17 cellular contexts compared by ENCODE assay signal in genomic region chr2:21658269-21658668, GRCh38.
A peak's percentile ranks its signal among the peaks of the same experiment; 100 is the strongest.
DNase-seq lines count a peak whose midpoint lies in the region; ATAC-seq and TF ChIP-seq lines count a peak whose summit lies in the region.
"Had no signal": no experiment of that assay in that cellular context is flagged by ENCODE, and none has a peak within 500 bp of the region (broad histone marks: within the 10 kb centered on the region; RNA-seq: fewer than 3 reads in every experiment).

No MANE protein-coding gene starts in this region.

- 93 to 100% methylated on average over 1 of the region's 1 CpG for WGBS in endodermal cell (ENCODE audit: insufficient coverage in 1 of 2, insufficient read length in 1 of 2), 2 experiments
- 83% methylated on average over 1 of the region's 1 CpG for WGBS in mesenchymal stem cell

- H3K4me3 ChIP-seq in HCT116 (replicated peaks in 1 of 2; ENCODE audit: low read depth in 1 of 2, low read length in 2 of 2), result no peak overlapping the region
- no peak overlapping the region for H3K4me3 ChIP-seq in endodermal cell (ENCODE audit: low read length)
- H3K4me3 ChIP-seq in mesenchymal stem cell (ENCODE audit: insufficient read depth in 1 of 2, low read depth in 1 of 2, low read length in 2 of 2), result no peak overlapping the region
- no peak overlapping the region for H3K4me3 ChIP-seq in PC-3 (ENCODE audit: low read length)
- H3K4me3 ChIP-seq: BLaER1 treated with 17β-estradiol and CSF1 and Interleukin-3, amounts not matched to agents 10 nM and 100 nM had no signal

- intact Hi-C loops in HCT116 (cut with micrococcal nuclease), result no loop called here
- intact Hi-C loops in PC-3 (cut with micrococcal nuclease), result no loop called here

- BruUV-seq in HCT116 (replicated peaks; lab: Mats Ljungman, UMichigan) (no TSS peak), PC-3 (replicated peaks; lab: Mats Ljungman, UMichigan) (no TSS peak)

- H3K27me3 ChIP-seq in HCT116 (ENCODE audit: insufficient read depth, low read length) (no peaks in the 10 kb centered on the region), endodermal cell (ENCODE audit: control insufficient read depth, insufficient read depth, low read length, poor library complexity, severe bottlenecking) (no peaks in the 10 kb centered on the region), mesenchymal stem cell (ENCODE audit: control insufficient read depth in 1 of 2, insufficient read depth in 1 of 2, low read length in 2 of 2) (no peaks in the 10 kb centered on the region), PC-3 (ENCODE audit: low read length) (no peaks in the 10 kb centered on the region)
- H3K27me3 ChIP-seq: BLaER1 treated with 17β-estradiol and CSF1 and Interleukin-3, amounts not matched to agents 10 nM and 100 nM had no signal

- RAD21 ChIA-PET in HCT116 (lab: Charles Lee; ENCODE audit: low non-redundant PET in 1 of 2, low total read pairs in 2 of 2, uncharacterized antibody in 2 of 2, unreplicated experiment in 2 of 2), result no interaction called here

- ATAC-seq in HCT116 (no peak), PC-3 (no peak)
- ATAC-seq: CD8-positive, alpha-beta T cell; HepG2 had no signal

- H3K79me2 ChIP-seq in HCT116 (ENCODE audit: insufficient read depth, low read length) (no peaks in the 10 kb centered on the region), PC-3 (ENCODE audit: low read length) (no peaks in the 10 kb centered on the region)

- H3K9ac ChIP-seq in HCT116 (ENCODE audit: low read length) (no peak overlapping the region), endodermal cell (ENCODE audit: extremely low read depth, low read length, poor library complexity, severe bottlenecking) (no peak overlapping the region), mesenchymal stem cell (ENCODE audit: low read length) (no peak overlapping the region), PC-3 (ENCODE audit: low read length) (no peak overlapping the region)
- H3K9ac ChIP-seq: BLaER1 treated with 17β-estradiol and CSF1 and Interleukin-3, amounts not matched to agents 10 nM and 100 nM had no signal

- no peaks in the 10 kb centered on the region for H3K36me3 Mint-ChIP-seq in endodermal cell (ENCODE audit: low read depth)
- no peaks in the 10 kb centered on the region for H3K36me3 Mint-ChIP-seq in immature natural killer cell
- H3K36me3 Mint-ChIP-seq: CD8-positive, alpha-beta T cell had no signal

- H3K4me2 ChIP-seq in HCT116 (ENCODE audit: low read length) (no peak overlapping the region), mesenchymal stem cell (ENCODE audit: low read length, poor library complexity, severe bottlenecking) (no peak overlapping the region), PC-3 (ENCODE audit: low read length) (no peak overlapping the region)
- H3K4me2 ChIP-seq: BLaER1 treated with 17β-estradiol and CSF1 and Interleukin-3, amounts not matched to agents 10 nM and 100 nM had no signal

- H3K9me2 ChIP-seq in HCT116 (ENCODE audit: insufficient read depth) (no peaks in the 10 kb centered on the region), PC-3 (replicated peaks; ENCODE audit: low read length) (no peaks in the 10 kb centered on the region)

- H2BK120ac ChIP-seq in mesenchymal stem cell (ENCODE audit: low read depth, low read length), result no peak overlapping the region

- no peak overlapping the region for H3K27ac ChIP-seq in HCT116 (ENCODE audit: low read depth, low read length)
- H3K27ac ChIP-seq in endodermal cell (ENCODE audit: low read depth, low read length), result no peak overlapping the region
- H3K27ac ChIP-seq in mesenchymal stem cell (ENCODE audit: low read length, poor library complexity, severe bottlenecking), result no peak overlapping the region
- no peak overlapping the region for H3K27ac ChIP-seq in PC-3 (ENCODE audit: low read length)
- H3K27ac ChIP-seq: BLaER1 treated with 17β-estradiol and CSF1 and Interleukin-3, amounts not matched to agents 10 nM and 100 nM had no signal

- no peak overlapping the region for H3K14ac ChIP-seq in mesenchymal stem cell (ENCODE audit: low read length in 2 of 2)

- H4K20me1 ChIP-seq in HCT116 (ENCODE audit: insufficient read depth) (no peaks in the 10 kb centered on the region), PC-3 (ENCODE audit: low read length) (no peaks in the 10 kb centered on the region)
- H4K20me1 ChIP-seq: BLaER1 treated with 17β-estradiol and CSF1 and Interleukin-3, amounts not matched to agents 10 nM and 100 nM had no signal

- DNase-seq in HCT116 (ENCODE audit: low read depth, low spot score) (no peak), endodermal cell (peak; percentile 44), mesenchymal stem cell (no peak), dedifferentiated amniotic fluid mesenchymal stem cell (ENCODE audit: extremely low spot score) (no peak), NCI-H2196 treated with DMSO at 0.1 percent for 48 hours (lab: John Stamatoyannopoulos, UW; ENCODE audit: unreplicated experiment) (no peak), PC-3 (no peak), immature natural killer cell (no peak)
- DNase-seq: 8988T; Calu3; CD8-positive, alpha-beta T cell; DMS79 treated with DMSO at 0.1 percent for 48 hours; GF-D8; GOT3; H9 had no signal

- H2BK15ac ChIP-seq in mesenchymal stem cell (ENCODE audit: low read depth, poor library complexity, severe bottlenecking), result no peak overlapping the region

- TF ChIP-seq POLR2A in HCT116 (IDR thresholded peaks at IDR 0.05; ENCODE audit: borderline replicate concordance, extremely low read depth, insufficient read depth, insufficient read length), result no peak

- no peak overlapping the region for H3K23ac ChIP-seq in mesenchymal stem cell (ENCODE audit: low read length in 2 of 2)

- H3K4me3 Mint-ChIP-seq in endodermal cell, result no peak overlapping the region
- H3K4me3 Mint-ChIP-seq in immature natural killer cell, result no peak overlapping the region
- H3K4me3 Mint-ChIP-seq: B cell; CD8-positive, alpha-beta T cell; H9 had no signal

- H4K91ac ChIP-seq in mesenchymal stem cell (ENCODE audit: low read length), result no peak overlapping the region

- H2BK5ac ChIP-seq in mesenchymal stem cell (ENCODE audit: low read depth, low read length, poor library complexity, severe bottlenecking), result no peak overlapping the region

- H3K9me3 Mint-ChIP-seq in endodermal cell, result no peaks in the 10 kb centered on the region
- peaks cover 4 to 29% (median 11%) of the 10 kb centered on the region in 6 donors for H3K9me3 Mint-ChIP-seq in immature natural killer cell
- H3K9me3 Mint-ChIP-seq: H9 had no signal

- peaks cover 4 to 6% of the 10 kb centered on the region in 2 experiments; a peak in 2 of 4 replicates for H3K9me3 ChIP-seq in HCT116 (ENCODE audit: control insufficient read depth in 1 of 2, insufficient read depth in 1 of 2, low read depth in 1 of 2, low read length in 2 of 2)
- no peaks in the 10 kb centered on the region for H3K9me3 ChIP-seq in endodermal cell (ENCODE audit: control insufficient read depth, low read length)
- no peaks in the 10 kb centered on the region for H3K9me3 ChIP-seq in mesenchymal stem cell (ENCODE audit: control insufficient read depth, low read length)
- H3K9me3 ChIP-seq in PC-3 (ENCODE audit: low read length), result no peaks in the 10 kb centered on the region
- H3K9me3 ChIP-seq: BLaER1 treated with 17β-estradiol and CSF1 and Interleukin-3, amounts not matched to agents 10 nM and 100 nM had no signal

- H3K36me3 ChIP-seq in HCT116 (ENCODE audit: control insufficient read depth in 1 of 2, insufficient read depth in 2 of 2, low read length in 2 of 2), result no peaks in the 10 kb centered on the region
- no peaks in the 10 kb centered on the region for H3K36me3 ChIP-seq in endodermal cell (ENCODE audit: control insufficient read depth, insufficient read depth, low read length)
- no peaks in the 10 kb centered on the region for H3K36me3 ChIP-seq in mesenchymal stem cell (ENCODE audit: control insufficient read depth in 1 of 2, insufficient read depth in 2 of 2, low read depth in 1 of 2, low read length in 2 of 2)
- no peaks in the 10 kb centered on the region for H3K36me3 ChIP-seq in PC-3 (ENCODE audit: low read depth, low read length)
- H3K36me3 ChIP-seq: BLaER1 treated with 17β-estradiol and CSF1 and Interleukin-3, amounts not matched to agents 10 nM and 100 nM had no signal

- H2BK12ac ChIP-seq in mesenchymal stem cell (ENCODE audit: low read length in 2 of 2), result no peak overlapping the region

- TF ChIP-seq CTCF in HCT116 (IDR thresholded peaks at IDR 0.05 in 2 of 3, conservative IDR thresholded peaks at IDR 0.05 in 1 of 3; ENCODE audit: borderline replicate concordance in 1 of 3, insufficient read depth in 1 of 3, low read depth in 2 of 3, low read length in 2 of 3) (no peak), endodermal cell (conservative IDR thresholded peaks at IDR 0.05) (peak; percentile 10), PC-3 (conservative IDR thresholded peaks at IDR 0.05; ENCODE audit: low read depth, low read length) (no peak)

- no peak for TF ChIP-seq RAD21 in HCT116 (IDR thresholded peaks at IDR 0.05; ENCODE audit: low read depth)

- H2AFZ ChIP-seq in HCT116 (ENCODE audit: low read depth, low read length, poor library complexity, severe bottlenecking) (no peak overlapping the region), mesenchymal stem cell (ENCODE audit: low read depth, low read length) (no peak overlapping the region), PC-3 (ENCODE audit: low read length) (no peak overlapping the region)

- H3K4me1 ChIP-seq in HCT116 (ENCODE audit: control insufficient read depth in 1 of 2, insufficient read depth in 2 of 2, low read length in 2 of 2) (no peaks in the 10 kb centered on the region), endodermal cell (ENCODE audit: control insufficient read depth, insufficient read depth, low read length) (no peaks in the 10 kb centered on the region), mesenchymal stem cell (ENCODE audit: control insufficient read depth, insufficient read depth, low read depth, low read length) (no peaks in the 10 kb centered on the region), PC-3 (ENCODE audit: insufficient read depth, low read length) (no peaks in the 10 kb centered on the region)
- H3K4me1 ChIP-seq: BLaER1 treated with 17β-estradiol and CSF1 and Interleukin-3, amounts not matched to agents 10 nM and 100 nM had no signal

- no peak overlapping the region for H3K4ac ChIP-seq in mesenchymal stem cell (ENCODE audit: low read depth in 1 of 2, low read length in 2 of 2)

- H3K4me1 Mint-ChIP-seq in endodermal cell (peaks cover 15% of the 10 kb centered on the region), immature natural killer cell (no peaks in the 10 kb centered on the region)
- H3K4me1 Mint-ChIP-seq: B cell had no signal

- CTCF ChIA-PET in HCT116 (lab: Charles Lee) (no interaction called here), PC-3 (lab: Charles Lee) (no interaction called here)

- H3K79me1 ChIP-seq in mesenchymal stem cell (replicated peaks; ENCODE audit: low read length, poor library complexity, severe bottlenecking), result no peaks in the 10 kb centered on the region

- H3K27me3 Mint-ChIP-seq in endodermal cell (ENCODE audit: insufficient read depth) (no peaks in the 10 kb centered on the region), immature natural killer cell (ENCODE audit: low read depth in 3 of 3) (no peaks in the 10 kb centered on the region)
- H3K27me3 Mint-ChIP-seq: B cell had no signal

- H3K18ac ChIP-seq in mesenchymal stem cell (ENCODE audit: low read depth in 1 of 2, low read length in 2 of 2), result no peak overlapping the region

- peak overlapping the region; percentile 13 for H4K8ac ChIP-seq in mesenchymal stem cell (ENCODE audit: low read length)

- H3K27ac Mint-ChIP-seq in endodermal cell, result no peak overlapping the region
- no peak overlapping the region for H3K27ac Mint-ChIP-seq in immature natural killer cell
- H3K27ac Mint-ChIP-seq: B cell; CD8-positive, alpha-beta T cell; H9 had no signal

- H3F3A ChIP-seq in PC-3 (ENCODE audit: low read length, unreplicated experiment), result no peaks in the 10 kb centered on the region

- POLR2A ChIA-PET in HCT116 (lab: Charles Lee), result no interaction called here
- POLR2A ChIA-PET in PC-3 (lab: Charles Lee; ENCODE audit: unreplicated experiment), result no interaction called here

- H2AK5ac ChIP-seq in mesenchymal stem cell (ENCODE audit: low read length, severe bottlenecking), result no peak overlapping the region
